ENCODE assay signal across 18 cellular contexts in the genomic region with DNA sequence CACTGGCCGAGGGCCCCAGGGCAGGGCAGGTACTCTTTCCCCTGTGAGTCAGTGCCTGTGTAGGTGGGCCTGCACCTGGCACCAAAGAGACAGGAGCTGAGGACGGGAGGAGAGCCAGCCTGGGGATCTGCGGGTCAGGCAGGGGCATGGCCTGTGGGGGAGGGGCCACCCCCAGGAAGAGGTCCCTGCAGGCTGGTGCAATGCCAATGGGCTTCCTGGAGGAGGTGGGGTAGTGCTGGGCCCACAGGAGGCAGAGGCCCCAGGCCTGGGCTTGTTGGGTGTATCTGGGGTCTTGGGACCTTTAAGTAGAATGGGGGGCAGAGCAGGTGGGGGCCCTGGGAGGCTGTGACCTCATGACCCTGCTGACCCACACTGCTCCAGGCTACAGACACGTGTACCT. TPM values are rescaled to one million over a fixed set of nuclear protein-coding genes. Genes with fewer than 3 reads are reported as not detected.
DNase-seq lines count a peak whose midpoint lies in the region; ATAC-seq and TF ChIP-seq lines count a peak whose summit lies in the region.
"Had no signal": no experiment of that assay in that cellular context is flagged by ENCODE, and none has a peak within 500 bp of the region (broad histone marks: within the 10 kb centered on the region; RNA-seq: fewer than 3 reads in every experiment).

No MANE protein-coding gene starts in this region.

- intact Hi-C loops in CD8-positive, alpha-beta T cell (cut with DNase I, micrococcal nuclease) = no loop called here

- peak overlapping the region; percentile 96 for H3K23ac ChIP-seq in neuronal stem cell (ENCODE audit: low read depth, low read length, poor library complexity)

- no peaks in the 10 kb centered on the region for H3K9me3 Mint-ChIP-seq in activated T-cell treated with anti-CD3 and anti-CD28 coated beads, Interleukin-2, amount 50 U/mL, for 72 hours
- no peaks in the 10 kb centered on the region for H3K9me3 Mint-ChIP-seq in activated T-cell treated with anti-CD3 and anti-CD28 coated beads, Interleukin-2, amount 50 U/mL, for 24 hours
- no peaks in the 10 kb centered on the region for H3K9me3 Mint-ChIP-seq in activated CD8-positive, alpha-beta T cell treated with anti-CD3 and anti-CD28 coated beads, Interleukin-2, amount 10 ng/mL, durations not matched to agents 7 days and 5 days (ENCODE audit: insufficient read depth)
- H3K9me3 Mint-ChIP-seq in CD8-positive, alpha-beta T cell = no peaks in the 10 kb centered on the region
- H3K9me3 Mint-ChIP-seq: CD4-positive, alpha-beta T cell had no signal

- POLR2A ChIA-PET in activated CD8-positive, alpha-beta T cell treated with anti-CD3 and anti-CD28 coated beads, Interleukin-2, amount 10 ng/mL, durations not matched to agents 7 days and 5 days (lab: Charles Lee) = no interaction called here
- POLR2A ChIA-PET in CD8-positive, alpha-beta T cell (lab: Charles Lee) = interaction anchor here (1.4 to 1.6 kb wide), 2 partner anchors 24 to 84 kb away, joined by 3 to 6 read pairs; no protein-coding TSS in a partner anchor

- H3K4ac ChIP-seq in neuronal stem cell (ENCODE audit: low read length) = no peak overlapping the region

- no peaks in the 10 kb centered on the region for H3K36me3 Mint-ChIP-seq in activated T-cell treated with anti-CD3 and anti-CD28 coated beads, Interleukin-2, amount 50 U/mL, for 72 hours (ENCODE audit: insufficient read depth in 2 of 2)
- H3K36me3 Mint-ChIP-seq in activated T-cell treated with anti-CD3 and anti-CD28 coated beads, Interleukin-2, amount 50 U/mL, for 24 hours (ENCODE audit: low read depth) = no peaks in the 10 kb centered on the region
- H3K36me3 Mint-ChIP-seq in activated CD8-positive, alpha-beta T cell treated with anti-CD3 and anti-CD28 coated beads, Interleukin-2, amount 10 ng/mL, durations not matched to agents 7 days and 5 days (ENCODE audit: low read depth) = no peaks in the 10 kb centered on the region
- no peaks in the 10 kb centered on the region for H3K36me3 Mint-ChIP-seq in CD8-positive, alpha-beta T cell

- H3K9ac ChIP-seq in neuronal stem cell (ENCODE audit: low read depth, low read length, poor library complexity) = peak overlapping the region; percentile 81

- CTCF ChIA-PET in activated CD8-positive, alpha-beta T cell treated with anti-CD3 and anti-CD28 coated beads, Interleukin-2, amount 10 ng/mL, durations not matched to agents 7 days and 5 days (lab: Charles Lee) = no interaction called here
- CTCF ChIA-PET in CD8-positive, alpha-beta T cell (lab: Charles Lee) = interaction anchor here (1.1 kb wide), 1 partner anchor 25 kb away, joined by 3 read pairs; no protein-coding TSS in a partner anchor

- H3K4me2 ChIP-seq in neuronal stem cell (ENCODE audit: insufficient read depth, low read length, poor library complexity, severe bottlenecking) = no peak overlapping the region

- H3K27me3 Mint-ChIP-seq in activated T-cell treated with anti-CD3 and anti-CD28 coated beads, Interleukin-2, amount 50 U/mL, for 72 hours (ENCODE audit: low read depth) = no peaks in the 10 kb centered on the region
- no peaks in the 10 kb centered on the region for H3K27me3 Mint-ChIP-seq in activated T-cell treated with anti-CD3 and anti-CD28 coated beads, Interleukin-2, amount 50 U/mL, for 24 hours
- H3K27me3 Mint-ChIP-seq in activated CD8-positive, alpha-beta T cell treated with anti-CD3 and anti-CD28 coated beads, Interleukin-2, amount 10 ng/mL, durations not matched to agents 7 days and 5 days (ENCODE audit: low read depth) = no peaks in the 10 kb centered on the region
- no peaks in the 10 kb centered on the region for H3K27me3 Mint-ChIP-seq in CD8-positive, alpha-beta T cell (ENCODE audit: low read depth)
- H3K27me3 Mint-ChIP-seq: CD4-positive, alpha-beta T cell had no signal

- peak overlapping the region; percentile 67 for H2BK15ac ChIP-seq in neuronal stem cell (ENCODE audit: low read length)

- H4K8ac ChIP-seq in neuronal stem cell (ENCODE audit: low read depth, low read length) = no peak overlapping the region

- H3K9me3 ChIP-seq in KOPT-K1 (ENCODE audit: insufficient read depth, low read length, poor library complexity, severe bottlenecking) = no peaks in the 10 kb centered on the region
- H3K9me3 ChIP-seq in neuronal stem cell (replicated peaks in 1 of 2; ENCODE audit: control insufficient read depth in 2 of 2, insufficient read depth in 1 of 2, low read depth in 1 of 2, low read length in 2 of 2) = no peaks in the 10 kb centered on the region
- no peaks in the 10 kb centered on the region for H3K9me3 ChIP-seq in CD8-positive, alpha-beta T cell (ENCODE audit: low read length)

- H3K27ac ChIP-seq in KOPT-K1 (ENCODE audit: low read depth, low read length, poor library complexity, severe bottlenecking) (peak overlapping the region; percentile 75), neuronal stem cell (replicated peaks; ENCODE audit: low read length) (no peak overlapping the region)
- H3K27ac ChIP-seq in CD8-positive, alpha-beta T cell (ENCODE audit: low read depth, low read length) = no peak overlapping the region

- H3K18ac ChIP-seq in neuronal stem cell (ENCODE audit: low read length) = peak overlapping the region; percentile 80

- H4K91ac ChIP-seq in neuronal stem cell (ENCODE audit: low read depth, low read length, poor library complexity) = no peak overlapping the region

- WGBS in neuronal stem cell (ENCODE audit: extremely low coverage in 2 of 2, insufficient read length in 2 of 2, insufficient replicate concordance in 1 of 2), 2 donors = no CpG with 5 or more reads among the region's 4 CpGs

- H2BK12ac ChIP-seq in neuronal stem cell (ENCODE audit: low read length) = peak overlapping the region; percentile 58

- no peaks in the 10 kb centered on the region for H3K79me1 ChIP-seq in neuronal stem cell (ENCODE audit: low read depth, low read length)

- H3K14ac ChIP-seq in neuronal stem cell (ENCODE audit: low read length) = peak overlapping the region; percentile 47

- H2AFZ ChIP-seq in neuronal stem cell (ENCODE audit: low read length) = no peak overlapping the region

- H3K4me1 Mint-ChIP-seq in activated T-cell treated with anti-CD3 and anti-CD28 coated beads, Interleukin-2, amount 50 U/mL, for 72 hours (ENCODE audit: low read depth) = peaks cover 10% of the 10 kb centered on the region
- H3K4me1 Mint-ChIP-seq in activated T-cell treated with anti-CD3 and anti-CD28 coated beads, Interleukin-2, amount 50 U/mL, for 24 hours (ENCODE audit: low read depth) = peaks cover 16% of the 10 kb centered on the region
- peaks cover 36% of the 10 kb centered on the region for H3K4me1 Mint-ChIP-seq in activated CD8-positive, alpha-beta T cell treated with anti-CD3 and anti-CD28 coated beads, Interleukin-2, amount 10 ng/mL, durations not matched to agents 7 days and 5 days (ENCODE audit: low read depth)
- H3K4me1 Mint-ChIP-seq in CD8-positive, alpha-beta T cell (ENCODE audit: low read depth) = peaks cover 34% of the 10 kb centered on the region

- no peak for DNase-seq in activated T-cell treated with anti-CD3 and anti-CD28 coated beads, Interleukin-2, amount 50 U/mL, for 72 hours
- DNase-seq in activated T-cell treated with anti-CD3 and anti-CD28 coated beads, Interleukin-2, amount 50 U/mL, for 24 hours = no peak
- no peak for DNase-seq in activated CD8-positive, alpha-beta T cell treated with anti-CD3 and anti-CD28 coated beads, Interleukin-2, amount 10 ng/mL, durations not matched to agents 7 days and 5 days
- no peak for DNase-seq in neuronal stem cell (ENCODE audit: low spot score)
- DNase-seq in CD8-positive, alpha-beta T cell = no peak
- DNase-seq in hypothalamus (lab: John Stamatoyannopoulos, UW) = no peak
- DNase-seq: DMS79, HCEC 1CT, NCI-H1436, NCI-H2029 treated with DMSO at 0.1 percent for 48 hours, NCI-H774, PC-3 had no signal

- H2BK120ac ChIP-seq in neuronal stem cell (ENCODE audit: low read depth, low read length) = no peak overlapping the region

- H3K4me3 ChIP-seq in neuronal stem cell (ENCODE audit: low read length in 2 of 2) = peak overlapping the region in 1 of 2 donors; percentile 31
- no peak overlapping the region for H3K4me3 ChIP-seq in CD8-positive, alpha-beta T cell (ENCODE audit: low read depth, low read length)

- no peaks in the 10 kb centered on the region for H3K36me3 ChIP-seq in KOPT-K1 (ENCODE audit: insufficient read depth, low read length)
- no peaks in the 10 kb centered on the region for H3K36me3 ChIP-seq in neuronal stem cell (replicated peaks in 1 of 2; ENCODE audit: control insufficient read depth in 2 of 2, insufficient read depth in 2 of 2, low read length in 2 of 2)
- H3K36me3 ChIP-seq in CD8-positive, alpha-beta T cell (ENCODE audit: insufficient read depth, low read length) = no peaks in the 10 kb centered on the region

- H2AK5ac ChIP-seq in neuronal stem cell (ENCODE audit: low read depth, low read length) = peak overlapping the region; percentile 84

- peaks cover 2 to 3% of the 10 kb centered on the region in 2 donors for H3K4me1 ChIP-seq in neuronal stem cell (ENCODE audit: control insufficient read depth in 2 of 2, insufficient read depth in 1 of 2, low read depth in 1 of 2, low read length in 2 of 2)
- peaks cover 41% of the 10 kb centered on the region for H3K4me1 ChIP-seq in CD8-positive, alpha-beta T cell (ENCODE audit: insufficient read depth, low read length)

- H3K27me3 ChIP-seq in neuronal stem cell (ENCODE audit: control insufficient read depth in 3 of 3, insufficient read depth in 3 of 3, low read depth in 1 of 3, low read length in 3 of 3) = peaks cover 0 to 35% (median 0%) of the 10 kb centered on the region in 3 experiments
- H3K27me3 ChIP-seq in CD8-positive, alpha-beta T cell (ENCODE audit: insufficient read depth, low read length) = no peaks in the 10 kb centered on the region

- H3K4me3 Mint-ChIP-seq in activated T-cell treated with anti-CD3 and anti-CD28 coated beads, Interleukin-2, amount 50 U/mL, for 72 hours = no peak overlapping the region
- no peak overlapping the region for H3K4me3 Mint-ChIP-seq in activated T-cell treated with anti-CD3 and anti-CD28 coated beads, Interleukin-2, amount 50 U/mL, for 24 hours
- no peak overlapping the region for H3K4me3 Mint-ChIP-seq in activated CD8-positive, alpha-beta T cell treated with anti-CD3 and anti-CD28 coated beads, Interleukin-2, amount 10 ng/mL, durations not matched to agents 7 days and 5 days
- no peak overlapping the region for H3K4me3 Mint-ChIP-seq in CD8-positive, alpha-beta T cell
- H3K4me3 Mint-ChIP-seq: CD4-positive, alpha-beta T cell had no signal

- peak overlapping the region; percentile 24 for H3K27ac Mint-ChIP-seq in activated T-cell treated with anti-CD3 and anti-CD28 coated beads, Interleukin-2, amount 50 U/mL, for 72 hours
- H3K27ac Mint-ChIP-seq in activated T-cell treated with anti-CD3 and anti-CD28 coated beads, Interleukin-2, amount 50 U/mL, for 24 hours = no peak overlapping the region
- peak overlapping the region; percentile 78 for H3K27ac Mint-ChIP-seq in activated CD8-positive, alpha-beta T cell treated with anti-CD3 and anti-CD28 coated beads, Interleukin-2, amount 10 ng/mL, durations not matched to agents 7 days and 5 days
- no peak overlapping the region for H3K27ac Mint-ChIP-seq in CD8-positive, alpha-beta T cell
- H3K27ac Mint-ChIP-seq: CD4-positive, alpha-beta T cell had no signal

- no peak for TF ChIP-seq CTCF in CD8-positive, alpha-beta T cell (IDR thresholded peaks at IDR 0.05)

- no peak for ATAC-seq in activated T-cell treated with anti-CD3 and anti-CD28 coated beads, Interleukin-2, amount 50 U/mL, for 72 hours (replicated peaks in 1 of 2)
- ATAC-seq in activated CD8-positive, alpha-beta T cell treated with anti-CD3 and anti-CD28 coated beads, Interleukin-2, amount 10 ng/mL, durations not matched to agents 7 days and 5 days = no peak
- no peak for ATAC-seq in CD8-positive, alpha-beta T cell
- no peak for ATAC-seq in GM21515 (IDR thresholded peaks at IDR 0.05; ENCODE audit: unreplicated experiment)

- peak overlapping the region; percentile 90 for H2BK5ac ChIP-seq in neuronal stem cell (ENCODE audit: low read length)

RNA-seq across cellular contexts. Expression of gene PLCH2, which starts 23.2 kb away (rescaled TPM):
- 10 to 100 TPM; 13.9 to 26.3 TPM for total RNA-seq in activated T-cell treated with anti-CD3 and anti-CD28 coated beads, Interleukin-2, amount 50 U/mL, for 72 hours
- total RNA-seq in activated CD8-positive, alpha-beta T cell treated with anti-CD3 and anti-CD28 coated beads, Interleukin-2, amount 10 ng/mL, durations not matched to agents 7 days and 5 days = 10 to 100 TPM in 1 of 2 experiments, 1 to 10 TPM in 1; 9.8 to 11.8 TPM
- polyA plus RNA-seq in neuronal stem cell (2013, experiment 1 of 2) = 4.2 TPM
- 4.0 TPM for polyA plus RNA-seq in neuronal stem cell (2013, experiment 2 of 2)
- 10 to 100 TPM; 17.9 to 19.1 TPM for total RNA-seq in CD8-positive, alpha-beta T cell
- total RNA-seq: A673, M059J, NCI-H460 had no signal

RNA-seq across cellular contexts. Expression of gene PANK4, which starts 27.1 kb away (rescaled TPM):
- 10 to 100 TPM; 44.6 to 49.7 TPM for total RNA-seq in activated T-cell treated with anti-CD3 and anti-CD28 coated beads, Interleukin-2, amount 50 U/mL, for 72 hours
- total RNA-seq in activated CD8-positive, alpha-beta T cell treated with anti-CD3 and anti-CD28 coated beads, Interleukin-2, amount 10 ng/mL, durations not matched to agents 7 days and 5 days = 10 to 100 TPM; 55.9 to 66.8 TPM
- 23.5 TPM for polyA plus RNA-seq in neuronal stem cell (2013, experiment 1 of 2)
- polyA plus RNA-seq in neuronal stem cell (2013, experiment 2 of 2) = 22.7 TPM
- 10 to 100 TPM; 44.1 to 44.8 TPM for total RNA-seq in CD8-positive, alpha-beta T cell

RNA-seq across cellular contexts. Expression of gene HES5, which starts 30.8 kb away (rescaled TPM):
- under 1 TPM in 1 of 2 donors, not detected in 1; 0.49 TPM for total RNA-seq in activated T-cell treated with anti-CD3 and anti-CD28 coated beads, Interleukin-2, amount 50 U/mL, for 72 hours
- total RNA-seq in activated CD8-positive, alpha-beta T cell treated with anti-CD3 and anti-CD28 coated beads, Interleukin-2, amount 10 ng/mL, durations not matched to agents 7 days and 5 days = not detected
- 208 TPM for polyA plus RNA-seq in neuronal stem cell (2013, experiment 1 of 2)
- 209 TPM for polyA plus RNA-seq in neuronal stem cell (2013, experiment 2 of 2)
- not detected for total RNA-seq in CD8-positive, alpha-beta T cell
- total RNA-seq: A673; CD4-positive, alpha-beta T cell; M059J; NCI-H460 had no signal

RNA-seq across cellular contexts. Expression of gene TNFRSF14, which starts 56.9 kb away (rescaled TPM):
- 100 to 1,000 TPM; 141 to 175 TPM for total RNA-seq in activated T-cell treated with anti-CD3 and anti-CD28 coated beads, Interleukin-2, amount 50 U/mL, for 72 hours
- 10 to 100 TPM; 85.8 to 86.5 TPM for total RNA-seq in activated CD8-positive, alpha-beta T cell treated with anti-CD3 and anti-CD28 coated beads, Interleukin-2, amount 10 ng/mL, durations not matched to agents 7 days and 5 days
- polyA plus RNA-seq in neuronal stem cell (2013, experiment 1 of 2) = 1.1 TPM
- 1.3 TPM for polyA plus RNA-seq in neuronal stem cell (2013, experiment 2 of 2)
- total RNA-seq in CD8-positive, alpha-beta T cell = 100 to 1,000 TPM; 158 to 160 TPM

Comparison
In these comparisons a context has a peak if more than half of its experiments do, and no peak if none do; other contexts are left out.
1. H3K27ac Mint-ChIP-seq: peak in activated T-cell treated with anti-CD3 and anti-CD28 coated beads, Interleukin-2, amount 50 U/mL, for 72 hours (single experiment) and activated CD8-positive, alpha-beta T cell treated with anti-CD3 and anti-CD28 coated beads, Interleukin-2, amount 10 ng/mL, durations not matched to agents 7 days and 5 days (single experiment); none in activated T-cell treated with anti-CD3 and anti-CD28 coated beads, Interleukin-2, amount 50 U/mL, for 24 hours (single experiment) and CD8-positive, alpha-beta T cell (single experiment).